In the genomic region with DNA sequence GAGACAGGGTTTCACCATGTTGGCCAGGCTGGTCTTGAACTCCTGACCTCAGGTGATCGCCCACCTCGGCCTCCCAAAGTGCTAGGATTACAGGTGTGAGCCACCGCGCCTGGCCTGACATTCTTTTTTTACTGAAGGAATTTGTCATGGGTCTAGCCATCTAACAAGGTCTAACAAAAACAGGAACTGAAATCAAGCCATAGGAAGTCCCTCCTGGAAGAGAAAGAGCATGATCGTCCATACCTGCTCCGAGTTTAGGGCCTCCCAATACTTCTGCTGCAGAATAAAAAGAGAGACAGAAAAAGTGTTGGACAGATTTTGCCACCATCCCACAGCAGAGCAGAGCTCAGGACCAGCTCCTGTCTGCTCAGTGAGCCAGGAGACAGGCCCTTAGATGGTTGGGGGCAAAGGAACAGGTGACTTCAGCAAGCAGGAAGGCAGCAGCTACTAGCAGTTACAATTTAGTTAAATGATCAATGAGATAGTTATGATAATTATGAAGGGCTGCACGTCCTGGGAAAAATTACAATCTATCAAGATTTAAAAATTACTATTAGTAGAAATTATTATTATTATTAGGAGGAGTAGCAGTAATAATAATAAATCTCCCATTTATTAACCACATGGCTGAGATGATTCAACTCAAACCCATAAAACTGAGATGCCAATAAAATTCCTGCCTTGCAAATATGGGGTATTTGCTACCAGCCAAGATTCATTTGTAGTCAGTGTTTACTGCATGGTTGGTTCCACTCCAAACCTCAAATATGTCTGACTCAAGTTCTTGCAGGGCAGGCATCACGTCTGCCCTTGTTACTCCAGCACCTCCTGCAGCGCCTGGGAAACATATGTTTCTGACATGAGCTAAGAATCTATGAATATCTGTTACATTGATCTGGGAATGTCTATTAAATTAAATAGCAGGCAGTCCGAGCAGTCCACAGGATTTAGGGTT, we compare ENCODE assay signal across 8 cellular contexts. TPM values are rescaled to one million over a fixed set of nuclear protein-coding genes. Genes with fewer than 3 reads are reported as not detected.
DNase-seq lines count a peak whose midpoint lies in the region; ATAC-seq and TF ChIP-seq lines count a peak whose summit lies in the region.

No MANE protein-coding gene starts in this region.

- H2AFZ ChIP-seq in MM.1S (ENCODE audit: low read length): no peak overlapping the region
- H2AFZ ChIP-seq in osteoblast (ENCODE audit: low read length): no peak overlapping the region

- H3K9me3 ChIP-seq in MM.1S (replicated peaks; ENCODE audit: insufficient read depth, low read length) (no peaks in the 10 kb centered on the region), osteoblast (ENCODE audit: low read depth, low read length) (no peaks in the 10 kb centered on the region)

- ATAC-seq in HG02623 (IDR thresholded peaks at IDR 0.05; ENCODE audit: unreplicated experiment): no peak
- no peak for ATAC-seq in HG02884 (IDR thresholded peaks at IDR 0.05; ENCODE audit: unreplicated experiment)
- ATAC-seq in HG02870 (IDR thresholded peaks at IDR 0.05; ENCODE audit: unreplicated experiment): no peak

- H3K4me1 ChIP-seq in MM.1S (ENCODE audit: low read length) (no peaks in the 10 kb centered on the region), osteoblast (ENCODE audit: insufficient read depth, low read length) (peaks cover 34% of the 10 kb centered on the region)

- H3K79me2 ChIP-seq in MM.1S (ENCODE audit: low read length) (no peaks in the 10 kb centered on the region), osteoblast (ENCODE audit: insufficient read depth, low read length) (no peaks in the 10 kb centered on the region)

- H3K36me3 ChIP-seq in MM.1S (replicated peaks; ENCODE audit: insufficient read depth, low read length) (no peaks in the 10 kb centered on the region), osteoblast (ENCODE audit: insufficient read depth, low read length) (peaks cover 31% of the 10 kb centered on the region)

- H3K9ac ChIP-seq in MM.1S (ENCODE audit: low read length): no peak overlapping the region

- TF ChIP-seq CTCF in MM.1S (IDR thresholded peaks at IDR 0.05; ENCODE audit: low read length) (no peak), osteoblast (IDR thresholded peaks at IDR 0.05; ENCODE audit: extremely low read depth, low read depth, low read length) (peak; percentile 7)

- H3K4me2 ChIP-seq in MM.1S (ENCODE audit: low read depth, low read length) (no peak overlapping the region), osteoblast (ENCODE audit: insufficient read depth, low read length) (peak overlapping the region; percentile 56)

- H4K20me1 ChIP-seq in MM.1S (ENCODE audit: insufficient read depth, low read length) (no peaks in the 10 kb centered on the region), osteoblast (ENCODE audit: insufficient read depth, low read length) (no peaks in the 10 kb centered on the region)

- H3K27me3 ChIP-seq in MM.1S (replicated peaks; ENCODE audit: insufficient read depth, low read length) (no peaks in the 10 kb centered on the region), osteoblast (ENCODE audit: insufficient read depth, low read length) (no peaks in the 10 kb centered on the region)

- no peak overlapping the region for H3K4me3 ChIP-seq in MM.1S (ENCODE audit: low read length)
- H3K4me3 ChIP-seq in osteoblast (ENCODE audit: insufficient read depth, low read length): no peak overlapping the region

- DNase-seq in DMS79 (lab: John Stamatoyannopoulos, UW): peak; percentile 85
- peak; percentile 20 for DNase-seq in MM.1S
- peak; percentile 90 for DNase-seq in brain pericyte (ENCODE audit: low read depth, low spot score)
- peak; percentile 97 for DNase-seq in osteoblast (ENCODE audit: insufficient read length, low spot score, missing footprints)
- DNase-seq in NK-92 treated with Interleukin-12 subunit alpha and Interleukin-12 subunit beta, amount 100 ng/mL, for 24 hours (lab: John Stamatoyannopoulos, UW): no peak

- H3K27ac ChIP-seq in MM.1S (ENCODE audit: low read length): no peak overlapping the region
- peak overlapping the region; percentile 99 for H3K27ac ChIP-seq in osteoblast (ENCODE audit: low read depth, low read length)

- H3K9me2 ChIP-seq in MM.1S (replicated peaks; ENCODE audit: insufficient read depth, low read length): no peaks in the 10 kb centered on the region

- no peaks in the 10 kb centered on the region for H3F3A ChIP-seq in MM.1S (ENCODE audit: insufficient read depth, low read length)

RNA-seq across cellular contexts. Expression of gene TMEM44, which starts 40.1 kb away (rescaled TPM):
- total RNA-seq in osteoblast: 18.8 and 20.3 TPM in 2 replicates
